Comparison of ENCODE assay signal across 22 cellular contexts in genomic region chr15:25770618-25771369, GRCh38.
"Had no signal": no experiment of that assay in that cellular context is flagged by ENCODE, and none has a peak within 500 bp of the region (broad histone marks: within the 10 kb centered on the region; RNA-seq: fewer than 3 reads in every experiment).

No MANE protein-coding gene starts in this region.

- H3K4me1 Mint-ChIP-seq: central memory CD8-positive, alpha-beta T cell had no signal

- H3K27ac Mint-ChIP-seq: activated naive CD4-positive, alpha-beta T cell treated with anti-CD3 and anti-CD28 coated beads for 36 hours; activated naive CD8-positive, alpha-beta T cell treated with anti-CD3 and anti-CD28 coated beads, Interleukin-2, amount 10 ng/mL, durations not matched to agents 7 days and 5 days; endodermal cell; progenitor cell of endocrine pancreas had no signal

- H3K27me3 ChIP-seq: breast epithelium, colonic mucosa, heart left ventricle, spleen had no signal

- H3K27ac ChIP-seq: breast epithelium, colonic mucosa, epithelial cell of prostate, heart left ventricle, spleen had no signal

- H3K4me3 Mint-ChIP-seq: activated naive CD4-positive, alpha-beta T cell treated with anti-CD3 and anti-CD28 coated beads for 36 hours; activated naive CD8-positive, alpha-beta T cell treated with anti-CD3 and anti-CD28 coated beads, Interleukin-2, amount 10 ng/mL, durations not matched to agents 7 days and 5 days; central memory CD8-positive, alpha-beta T cell; endodermal cell; naive B cell had no signal

- H3K4me1 ChIP-seq: breast epithelium, colonic mucosa had no signal

- DNase-seq: activated CD4-positive, alpha-beta T cell treated with anti-CD3 and anti-CD28 coated beads, Interleukin-2, amount 50 U/mL, for 1 hour; activated CD4-positive, CD25-positive, alpha-beta regulatory T cell; activated effector memory CD4-positive, alpha-beta T cell treated with Interleukin-2 at 50 U/mL for 16 hours; activated naive CD4-positive, alpha-beta T cell treated with anti-CD3 and anti-CD28 coated beads for 36 hours; activated naive CD8-positive, alpha-beta T cell treated with anti-CD3 and anti-CD28 coated beads, Interleukin-2, amount 10 ng/mL, durations not matched to agents 7 days and 5 days; amniotic stem cell; colonic mucosa; endodermal cell; heart left ventricle; islet precursor cell; left colon; mesenchymal stem cell; mucosa of descending colon; naive B cell; retina; spleen; stimulated activated CD4-positive, alpha-beta T cell treated with anti-CD3 and anti-CD28 coated beads, Interleukin-4, amount 100 ng/mL, for 4 hours; stimulated activated naive CD8-positive, alpha-beta T cell treated with anti-CD3 and anti-CD28 coated beads, Interleukin-15, Interleukin-2, amounts not matched to agents 100 U/mL and 50 U/mL, for 24 hours had no signal

- H3K27me3 Mint-ChIP-seq: activated naive CD8-positive, alpha-beta T cell treated with anti-CD3 and anti-CD28 coated beads, Interleukin-2, amount 10 ng/mL, durations not matched to agents 7 days and 5 days; central memory CD8-positive, alpha-beta T cell had no signal

- H3K9me3 ChIP-seq: breast epithelium, colonic mucosa, heart left ventricle, mucosa of descending colon, spleen had no signal

- H3K36me3 ChIP-seq: breast epithelium, colonic mucosa, heart left ventricle, spleen had no signal

- H3K4me3 ChIP-seq: breast epithelium, colonic mucosa, heart left ventricle, mucosa of descending colon, spleen had no signal

- H3K9me3 Mint-ChIP-seq: activated naive CD4-positive, alpha-beta T cell treated with anti-CD3 and anti-CD28 coated beads for 36 hours; activated naive CD8-positive, alpha-beta T cell treated with anti-CD3 and anti-CD28 coated beads, Interleukin-2, amount 10 ng/mL, durations not matched to agents 7 days and 5 days; central memory CD8-positive, alpha-beta T cell; endodermal cell had no signal
